Comparison of ENCODE assay signal across 15 cellular contexts in genomic region chr16:50448522-50448921, GRCh38.
DNase-seq lines count a peak whose midpoint lies in the region; ATAC-seq and TF ChIP-seq lines count a peak whose summit lies in the region.
"Had no signal": no experiment of that assay in that cellular context is flagged by ENCODE, and none has a peak within 500 bp of the region (broad histone marks: within the 10 kb centered on the region; RNA-seq: fewer than 3 reads in every experiment).

No MANE protein-coding gene starts in this region.

- no peak overlapping the region for H3K9ac ChIP-seq in mammary epithelial cell (ENCODE audit: insufficient read depth, low read length)
- no peak overlapping the region for H3K9ac ChIP-seq in SK-N-SH

- H3K27me3 ChIP-seq in mammary epithelial cell (ENCODE audit: insufficient read depth, low read length): no peaks in the 10 kb centered on the region
- H3K27me3 ChIP-seq in SK-N-SH (ENCODE audit: insufficient read depth): no peaks in the 10 kb centered on the region
- peaks cover 16% of the 10 kb centered on the region for H3K27me3 ChIP-seq in foreskin keratinocyte
- H3K27me3 ChIP-seq in upper lobe of right lung: peaks cover 9% of the 10 kb centered on the region
- H3K27me3 ChIP-seq: testis had no signal

- H3K4me3 ChIP-seq in mammary epithelial cell (replicated peaks in 1 of 3; ENCODE audit: insufficient read depth in 1 of 3, low read depth in 2 of 3, low read length in 3 of 3): no peak overlapping the region
- H3K4me3 ChIP-seq in SK-N-SH (ENCODE audit: low read depth in 2 of 2, low read length in 1 of 2): no peak overlapping the region
- no peak overlapping the region for H3K4me3 ChIP-seq in upper lobe of right lung
- H3K4me3 ChIP-seq: psoas muscle, SK-N-MC, testis had no signal

- in situ Hi-C loops in mammary epithelial cell (cut with MboI; ENCODE audit: low sequenced_read_pairs in 2 of 2): no loop called here

- H3K36me3 Mint-ChIP-seq in MCF 10A (ENCODE audit: insufficient read depth, unreplicated experiment): no peaks in the 10 kb centered on the region

- H3K4me1 ChIP-seq in mammary epithelial cell (ENCODE audit: insufficient read depth, low read length): no peaks in the 10 kb centered on the region
- H3K4me1 ChIP-seq in SK-N-SH (ENCODE audit: control insufficient read depth in 1 of 2, insufficient read depth in 2 of 2, low read depth in 1 of 2, low read length in 1 of 2): peaks cover 0 to 4% of the 10 kb centered on the region in 2 experiments; a peak in 1 of 4 replicates
- no peaks in the 10 kb centered on the region for H3K4me1 ChIP-seq in foreskin keratinocyte
- H3K4me1 ChIP-seq in upper lobe of right lung: no peaks in the 10 kb centered on the region
- H3K4me1 ChIP-seq: psoas muscle, testis had no signal

- no peak for TF ChIP-seq EP300 in SK-N-SH (IDR thresholded peaks at IDR 0.05; ENCODE audit: borderline replicate concordance in 1 of 2, low read depth in 1 of 2, low read length in 1 of 2)

- H3K9me3 ChIP-seq in mammary epithelial cell (replicated peaks; ENCODE audit: insufficient read depth, low read length): no peaks in the 10 kb centered on the region
- no peaks in the 10 kb centered on the region for H3K9me3 ChIP-seq in SK-N-SH
- H3K9me3 ChIP-seq in upper lobe of right lung: no peaks in the 10 kb centered on the region
- H3K9me3 ChIP-seq: psoas muscle, testis had no signal

- intact Hi-C loops in MCF 10A (cut with micrococcal nuclease): no loop called here
- intact Hi-C loops in mammary epithelial cell (cut with micrococcal nuclease): no loop called here
- intact Hi-C loops in upper lobe of right lung (cut with DNase I): no loop called here

- ATAC-seq in foreskin keratinocyte (peak; percentile 45), upper lobe of right lung (no peak), GM19397 (IDR thresholded peaks at IDR 0.05; ENCODE audit: unreplicated experiment) (no peak)
- ATAC-seq: activated T-helper 17 cell treated with anti-CD3 and anti-CD28 coated beads, Interleukin-2, amount 50 U/mL, for 72 hours; psoas muscle had no signal

- no peak overlapping the region for H3K27ac Mint-ChIP-seq in MCF 10A (ENCODE audit: low read depth, unreplicated experiment)
- H3K27ac Mint-ChIP-seq: activated T-helper 17 cell treated with anti-CD3 and anti-CD28 coated beads, Interleukin-2, amount 50 U/mL, for 72 hours had no signal

- H3K79me2 ChIP-seq in mammary epithelial cell (ENCODE audit: insufficient read depth, low read length): no peaks in the 10 kb centered on the region
- no peaks in the 10 kb centered on the region for H3K79me2 ChIP-seq in SK-N-SH (ENCODE audit: insufficient read depth)

- WGBS in mammary epithelial cell (ENCODE audit: low coverage, missing lambda C conversion rate): 66% methylated on average over 7 of the region's 8 CpGs
- WGBS in SK-N-SH (ENCODE audit: low lambda C conversion rate): 49% methylated on average over 7 of the region's 8 CpGs

- H3K27me3 Mint-ChIP-seq in MCF 10A (ENCODE audit: insufficient read depth, unreplicated experiment): peaks cover 11% of the 10 kb centered on the region

- H4K20me1 ChIP-seq in mammary epithelial cell (ENCODE audit: insufficient read depth, low read length): no peaks in the 10 kb centered on the region
- H4K20me1 ChIP-seq in SK-N-SH (ENCODE audit: insufficient read depth): no peaks in the 10 kb centered on the region

- H3K9me2 ChIP-seq in SK-N-SH: no peaks in the 10 kb centered on the region

- peak; percentile 44 for TF ChIP-seq RAD21 in SK-N-SH (IDR thresholded peaks at IDR 0.05; ENCODE audit: low read length)

- DNase-seq in MCF 10A (ENCODE audit: unreplicated experiment) (peak; percentile 15), mammary epithelial cell (no peak), SK-N-SH (peak; percentile 65), foreskin keratinocyte (no peak), upper lobe of right lung (no peak), HCEC 1CT (no peak)
- no peak for DNase-seq in stimulated activated CD4-positive, alpha-beta T cell treated with anti-CD3 and anti-CD28 coated beads, Interleukin-2, amount 100 ng/mL, for 24 hours
- DNase-seq: activated CD8-positive, alpha-beta memory T cell treated with anti-CD3 and anti-CD28 coated beads for 24 hours; erythroblast; NCI-H1092; psoas muscle; testis had no signal

- no peaks in the 10 kb centered on the region for H3K9me3 Mint-ChIP-seq in MCF 10A (ENCODE audit: unreplicated experiment)

- CTCF ChIA-PET in MCF 10A (lab: Yijun Ruan, JAX): no interaction called here
- CTCF ChIA-PET in mammary epithelial cell (lab: Charles Lee; ENCODE audit: low non-redundant PET): no interaction called here
- CTCF ChIA-PET in SK-N-SH (lab: Yijun Ruan, JAX): interaction anchor here (1.7 kb wide), 1 partner anchor 13 kb away, joined by 5 read pairs; no protein-coding TSS in a partner anchor

- H2AFZ ChIP-seq in mammary epithelial cell (ENCODE audit: low read depth, low read length): no peak overlapping the region
- H2AFZ ChIP-seq in SK-N-SH (ENCODE audit: low read depth): no peak overlapping the region

- no peaks in the 10 kb centered on the region for H3K36me3 ChIP-seq in mammary epithelial cell (ENCODE audit: insufficient read depth, low read length)
- no peaks in the 10 kb centered on the region for H3K36me3 ChIP-seq in SK-N-SH (replicated peaks in 1 of 2; ENCODE audit: control insufficient read depth in 1 of 2, insufficient read depth in 2 of 2, low read length in 1 of 2)
- H3K36me3 ChIP-seq in upper lobe of right lung: no peaks in the 10 kb centered on the region

- H3K4me3 Mint-ChIP-seq in MCF 10A (ENCODE audit: unreplicated experiment): no peak overlapping the region
- H3K4me3 Mint-ChIP-seq: activated T-helper 17 cell treated with anti-CD3 and anti-CD28 coated beads, Interleukin-2, amount 50 U/mL, for 72 hours had no signal

- no peaks in the 10 kb centered on the region for H3K4me1 Mint-ChIP-seq in MCF 10A (ENCODE audit: insufficient read depth, unreplicated experiment)

- dilution Hi-C loops in mammary epithelial cell (cut with HindIII; ENCODE audit: low sequenced_read_pairs): no loop called here

- POLR2A ChIA-PET in MCF 10A (lab: Yijun Ruan, JAX): no interaction called here
- POLR2A ChIA-PET in SK-N-SH (lab: Yijun Ruan, JAX): no interaction called here

- H3K27ac ChIP-seq in mammary epithelial cell (ENCODE audit: insufficient read depth, low read depth, low read length) (no peak overlapping the region), SK-N-SH (ENCODE audit: low read depth in 2 of 2, low read length in 1 of 2) (no peak overlapping the region), foreskin keratinocyte (no peak overlapping the region), upper lobe of right lung (no peak overlapping the region)
- H3K27ac ChIP-seq: psoas muscle, SK-N-MC, testis had no signal

- no TSS peak for BruUV-seq in MCF 10A (replicated peaks; lab: Mats Ljungman, UMichigan)
- no TSS peak for BruUV-seq in mammary epithelial cell (replicated peaks; lab: Mats Ljungman, UMichigan)

- H3K4me2 ChIP-seq in mammary epithelial cell (ENCODE audit: insufficient read depth, low read depth, low read length) (no peak overlapping the region), SK-N-SH (no peak overlapping the region)

- TF ChIP-seq CTCF in MCF 10A (IDR thresholded peaks at IDR 0.05; ENCODE audit: unreplicated experiment) (no peak), mammary epithelial cell (conservative IDR thresholded peaks at IDR 0.05 in 1 of 2, IDR thresholded peaks at IDR 0.05 in 1 of 2; ENCODE audit: extremely low read depth in 1 of 2, insufficient read depth in 1 of 2, low read depth in 1 of 2, low read length in 2 of 2) (no peak), SK-N-SH (IDR thresholded peaks at IDR 0.05) (no peak), foreskin keratinocyte (conservative IDR thresholded peaks at IDR 0.05) (peak; percentile 41), upper lobe of right lung (IDR thresholded peaks at IDR 0.05) (peak; percentile 12)

- no peaks in the 10 kb centered on the region for H3F3A ChIP-seq in SK-N-SH (replicated peaks; ENCODE audit: insufficient read depth)

TF ChIP-seq in SK-N-SH, 30 proteins besides CTCF, POLR2A, EP300 and RAD21:
- TF ChIP-seq NFIC (IDR thresholded peaks at IDR 0.05; ENCODE audit: borderline replicate concordance): no peak
- no peak for TF ChIP-seq TAF1 (IDR thresholded peaks at IDR 0.05; ENCODE audit: borderline replicate concordance, low read depth, low read length)
- no peak for TF ChIP-seq POLR2AphosphoS5 (IDR thresholded peaks at IDR 0.05; ENCODE audit: low read depth, low read length)
- peak; percentile 13; the same call in 1 of the 2 replicates for TF ChIP-seq SMC3 (IDR thresholded peaks at IDR 0.05; ENCODE audit: low read depth, low read length)
- TF ChIP-seq YY1 (IDR thresholded peaks at IDR 0.05; ENCODE audit: low read depth): no peak
- no peak for TF ChIP-seq GATA2 (CRISPR knock-in tag; IDR thresholded peaks at IDR 0.05)

Comparison
In these comparisons a context has a peak if more than half of its experiments do, and no peak if none do; other contexts are left out.
1. DNase-seq: peak in MCF 10A (single experiment) and SK-N-SH (single experiment); none in mammary epithelial cell (single experiment), foreskin keratinocyte (0 of 2), upper lobe of right lung (single experiment), HCEC 1CT (single experiment) and stimulated activated CD4-positive, alpha-beta T cell treated with anti-CD3 and anti-CD28 coated beads, Interleukin-2, amount 100 ng/mL, for 24 hours (0 of 2).
2. CTCF ChIP-seq: peak in foreskin keratinocyte (single experiment) and upper lobe of right lung (single experiment); none in MCF 10A (single experiment), mammary epithelial cell (0 of 2) and SK-N-SH (single experiment).